In the genomic region with DNA sequence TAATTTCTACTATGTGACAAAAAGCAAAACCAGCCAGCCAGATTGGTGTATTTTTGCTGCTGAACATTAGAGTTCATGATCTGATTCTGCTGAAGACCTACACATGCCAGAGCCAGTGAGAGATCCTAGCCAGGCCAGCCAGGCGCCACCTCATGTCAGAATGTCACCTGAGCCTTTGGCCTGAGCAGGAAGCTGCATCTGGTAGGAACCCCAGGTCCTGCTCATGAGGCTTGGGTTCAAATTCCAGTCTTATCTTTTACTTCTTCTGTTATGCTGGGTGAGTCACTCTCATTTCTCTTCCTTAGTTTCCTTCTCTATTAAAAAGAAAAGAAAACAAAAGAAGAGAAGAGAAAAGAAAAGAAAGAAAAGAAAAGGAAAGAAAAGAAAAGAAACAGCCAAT, we compare ENCODE assay signal across 17 cellular contexts.
A peak's percentile ranks its signal among the peaks of the same experiment; 100 is the strongest.
DNase-seq lines count a peak whose midpoint lies in the region; ATAC-seq, FAIRE-seq and TF ChIP-seq lines count a peak whose summit lies in the region.
"Had no signal": no experiment of that assay in that cellular context is flagged by ENCODE, and none has a peak within 500 bp of the region (broad histone marks: within the 10 kb centered on the region; RNA-seq: fewer than 3 reads in every experiment).

No MANE protein-coding gene starts in this region.

- 80% methylated on average over 1 of the region's 1 CpG; no CpG with 5 or more reads in 1 of the 2 experiments for WGBS in IMR-90 (ENCODE audit: extremely low coverage in 2 of 2, insufficient read length in 1 of 2), 2 experiments
- 0% methylated on average over 1 of the region's 1 CpG for WGBS in K562 (ENCODE audit: insufficient coverage, low coverage, missing lambda C conversion rate)
- WGBS in small intestine, 3 donors = 18 to 73% (median 43%) methylated on average over 1 of the region's 1 CpG

- in situ Hi-C loops in IMR-90 (cut with MboI; ENCODE audit: low sequenced_read_pairs) = no loop called here
- in situ Hi-C loops in K562 (cut with MboI) = no loop called here

- no peak overlapping the region for H3K4me3 ChIP-seq in IMR-90 (ENCODE audit: insufficient read depth, low read depth, low read length)
- no peak overlapping the region for H3K4me3 ChIP-seq in K562
- no peak overlapping the region for H3K4me3 ChIP-seq in small intestine (ENCODE audit: low read depth in 1 of 2, low read length in 2 of 2)
- H3K4me3 ChIP-seq: SK-N-MC had no signal

- H3K18ac ChIP-seq in IMR-90 (ENCODE audit: low read depth, low read length) = no peak overlapping the region; the same call in 1 of the 2 replicates

- no peak for TF ChIP-seq CTCF in IMR-90 (conservative IDR thresholded peaks at IDR 0.05; ENCODE audit: low read depth, low read length)
- TF ChIP-seq CTCF in K562 (IDR thresholded peaks at IDR 0.05 in 2 of 3, conservative IDR thresholded peaks at IDR 0.05 in 1 of 3; ENCODE audit: insufficient read depth in 2 of 3, low read depth in 1 of 3, low read length in 3 of 3) = no peak

- no peak overlapping the region for H2BK5ac ChIP-seq in IMR-90 (ENCODE audit: low read depth, low read length, poor library complexity, severe bottlenecking)

- no peak for TF ChIP-seq RAD21 in IMR-90 (IDR thresholded peaks at IDR 0.05; ENCODE audit: low read length)
- TF ChIP-seq RAD21 in K562 (CRISPR knock-in tag; conservative IDR thresholded peaks at IDR 0.05 in 1 of 2, IDR thresholded peaks at IDR 0.05 in 1 of 2) = no peak

- H3K9me3 ChIP-seq in IMR-90 (ENCODE audit: control insufficient read depth, insufficient read depth, low read length) (peaks cover 3% of the 10 kb centered on the region; the same call in 1 of the 2 replicates), K562 (replicated peaks; ENCODE audit: control insufficient read depth, insufficient read depth, low read depth, low read length) (no peaks in the 10 kb centered on the region; the same call in none of the 2 replicates), small intestine (ENCODE audit: control insufficient read depth, low read depth) (peaks cover 1% of the 10 kb centered on the region)

- no TSS peak for BruUV-seq in IMR-90 (replicated peaks; lab: Mats Ljungman, UMichigan)
- BruUV-seq in K562 (replicated peaks; lab: Mats Ljungman, UMichigan) = no TSS peak

- peaks cover 3% of the 10 kb centered on the region for H3K9me3 Mint-ChIP-seq in activated T-cell treated with anti-CD3 and anti-CD28 coated beads, Interleukin-2, amount 50 U/mL, for 24 hours

- TF ChIP-seq POLR2A in IMR-90 (IDR thresholded peaks at IDR 0.05; ENCODE audit: low read depth, low read length) (no peak), K562 (conservative IDR thresholded peaks at IDR 0.05) (no peak)

- H2BK20ac ChIP-seq in IMR-90 (ENCODE audit: low read depth, low read length) = no peak overlapping the region

- peak; percentile 9; the same call in 1 of the 2 replicates for TF ChIP-seq EP300 in K562 (IDR thresholded peaks at IDR 0.05; ENCODE audit: low read length)

- H3K4me1 ChIP-seq in IMR-90 (ENCODE audit: control insufficient read depth, insufficient read depth, low read length) (peaks cover 8% of the 10 kb centered on the region; the same call in 1 of the 2 replicates), K562 (replicated peaks in 1 of 2; ENCODE audit: control insufficient read depth in 2 of 2, insufficient read depth in 2 of 2, low read length in 2 of 2) (peaks cover 0 to 4% of the 10 kb centered on the region in 2 experiments; a peak in 1 of 5 replicates), small intestine (ENCODE audit: control insufficient read depth in 2 of 2, insufficient read depth in 1 of 2, low read depth in 1 of 2, low read length in 1 of 2) (no peaks in the 10 kb centered on the region)

- H2BK15ac ChIP-seq in IMR-90 (ENCODE audit: low read depth, low read length) = no peak overlapping the region

- FAIRE-seq in K562 (lab: Jason Lieb, UNC) = no peak
- no peak for FAIRE-seq in small intestine (lab: Jason Lieb, UNC)
- no peak for FAIRE-seq in RCC 7860 (lab: Jason Lieb, UNC)
- FAIRE-seq: GM12891 had no signal

- H2AFZ ChIP-seq in IMR-90 (replicated peaks; ENCODE audit: low read length, poor library complexity) = no peak overlapping the region
- H2AFZ ChIP-seq in K562 (ENCODE audit: low read depth, low read length) = 0 out of 2 replicates have a peak overlapping the region, but pooled peaks have one; percentile 9

- no peaks in the 10 kb centered on the region for H3K27me3 Mint-ChIP-seq in activated T-cell treated with anti-CD3 and anti-CD28 coated beads, Interleukin-2, amount 50 U/mL, for 24 hours
- H3K27me3 Mint-ChIP-seq: CD4-positive, CD25-positive, alpha-beta regulatory T cell had no signal

- H3K36me3 ChIP-seq in IMR-90 (ENCODE audit: control insufficient read depth, insufficient read depth, low read length) = no peaks in the 10 kb centered on the region
- H3K36me3 ChIP-seq in K562 (ENCODE audit: control insufficient read depth, insufficient read depth, low read length) = no peaks in the 10 kb centered on the region
- H3K36me3 ChIP-seq in small intestine (ENCODE audit: control insufficient read depth in 2 of 2, insufficient read depth in 2 of 2, low read length in 2 of 2) = no peaks in the 10 kb centered on the region

- H2BK120ac ChIP-seq in IMR-90 (ENCODE audit: low read depth, low read length) = no peak overlapping the region

- CTCF ChIA-PET in IMR-90 (lab: Yijun Ruan, JAX) = no interaction called here
- CTCF ChIA-PET in K562 (lab: Yijun Ruan, JAX; ENCODE audit: low intra/inter-chr PET ratio) = no interaction called here

- no peak overlapping the region for H3K14ac ChIP-seq in IMR-90 (replicated peaks; ENCODE audit: low read depth, low read length)

- dilution Hi-C loops in IMR-90 (cut with HindIII; ENCODE audit: low sequenced_read_pairs, unreplicated experiment) = no loop called here

- ATAC-seq in IMR-90 (ENCODE audit: low read depth) (no peak; the same call in 1 of the 2 replicates), K562 (peak; percentile 45; the same call in 2 of the 3 replicates)

- no peaks in the 10 kb centered on the region for H3K4me1 Mint-ChIP-seq in activated T-cell treated with anti-CD3 and anti-CD28 coated beads, Interleukin-2, amount 50 U/mL, for 24 hours (ENCODE audit: low read depth)
- H3K4me1 Mint-ChIP-seq: CD4-positive, CD25-positive, alpha-beta regulatory T cell had no signal

- H4K20me1 ChIP-seq in IMR-90 (ENCODE audit: insufficient read depth, low read length) (no peaks in the 10 kb centered on the region), K562 (replicated peaks; ENCODE audit: control insufficient read depth, insufficient read depth, low read length) (no peaks in the 10 kb centered on the region)

- POLR2A ChIA-PET in IMR-90 (lab: Charles Lee; ENCODE audit: unreplicated experiment) (no interaction called here), K562 (lab: Yijun Ruan, JAX) (no interaction called here)

- H4K8ac ChIP-seq in IMR-90 (ENCODE audit: low read depth in 2 of 2, low read length in 2 of 2) = no peak overlapping the region

- no peak overlapping the region for H2AK9ac ChIP-seq in IMR-90 (replicated peaks; ENCODE audit: low read depth, low read length, poor library complexity)

- no peak overlapping the region for H2AK5ac ChIP-seq in IMR-90 (ENCODE audit: low read depth, low read length)

- H3K23ac ChIP-seq in IMR-90 (ENCODE audit: low read depth, low read length) = no peak overlapping the region

- no peak overlapping the region for H3K56ac ChIP-seq in IMR-90 (ENCODE audit: extremely low read depth, insufficient read depth, low read length)

- H3K9ac ChIP-seq in IMR-90 (ENCODE audit: low read depth, low read length) (no peak overlapping the region), K562 (ENCODE audit: insufficient read depth in 1 of 2, low read depth in 2 of 2, low read length in 2 of 2) (no peak overlapping the region)

- H3K36me3 Mint-ChIP-seq in activated T-cell treated with anti-CD3 and anti-CD28 coated beads, Interleukin-2, amount 50 U/mL, for 24 hours (ENCODE audit: low read depth) = no peaks in the 10 kb centered on the region
- H3K36me3 Mint-ChIP-seq: CD4-positive, CD25-positive, alpha-beta regulatory T cell had no signal

- H3K27me3 ChIP-seq in IMR-90 (ENCODE audit: control insufficient read depth, insufficient read depth, low read length) (peaks cover 4% of the 10 kb centered on the region; the same call in 1 of the 2 replicates), K562 (ENCODE audit: control insufficient read depth in 2 of 2, insufficient read depth in 2 of 2, low read length in 2 of 2) (no peaks in the 10 kb centered on the region), small intestine (ENCODE audit: control insufficient read depth in 2 of 2, insufficient read depth in 2 of 2, low read length in 2 of 2) (no peaks in the 10 kb centered on the region)

- no peak overlapping the region for H3K4ac ChIP-seq in IMR-90 (ENCODE audit: low read depth, low read length)

- no peaks in the 10 kb centered on the region for H3K79me1 ChIP-seq in IMR-90 (ENCODE audit: low read depth in 1 of 2, low read length in 2 of 2)

- intact Hi-C loops in IMR-90 (cut with micrococcal nuclease) = no loop called here
- intact Hi-C loops in K562 (cut with micrococcal nuclease) = no loop called here

- no peaks in the 10 kb centered on the region for H3K9me1 ChIP-seq in IMR-90 (ENCODE audit: insufficient read depth, low read length)
- no peaks in the 10 kb centered on the region for H3K9me1 ChIP-seq in K562 (ENCODE audit: control insufficient read depth, insufficient read depth, low read length)

- no peak overlapping the region for H4K5ac ChIP-seq in IMR-90 (ENCODE audit: low read depth, low read length)

- H3K27ac ChIP-seq in IMR-90 (ENCODE audit: insufficient read depth, low read length) = no peak overlapping the region
- H3K27ac ChIP-seq in K562 (ENCODE audit: extremely low read depth, low read depth, low read length) = no peak overlapping the region
- H3K27ac ChIP-seq in small intestine (ENCODE audit: low read depth in 1 of 2, low read length in 1 of 2) = no peak overlapping the region
- H3K27ac ChIP-seq: SK-N-MC had no signal

- H3K4me2 ChIP-seq in IMR-90 (ENCODE audit: low read depth, low read length) (no peak overlapping the region), K562 (ENCODE audit: insufficient read depth, low read length) (no peak overlapping the region)

- H3K79me2 ChIP-seq in K562 (ENCODE audit: control insufficient read depth, insufficient read depth, low read length) = no peaks in the 10 kb centered on the region

- H3K4me3 Mint-ChIP-seq in activated T-cell treated with anti-CD3 and anti-CD28 coated beads, Interleukin-2, amount 50 U/mL, for 24 hours = no peak overlapping the region

- no peak overlapping the region for H4K91ac ChIP-seq in IMR-90 (ENCODE audit: insufficient read depth, low read depth, low read length)

- DNase-seq in IMR-90 = peak; percentile 4
- DNase-seq in K562 (ENCODE audit: extremely low read depth in 1 of 4, low spot score in 3 of 4) = peak in 3 of 4 experiments; percentile 17 to 32 (median 20)
- peak; percentile 30 for DNase-seq in iris pigment epithelial cell (ENCODE audit: low read depth)
- DNase-seq in small intestine = peak; percentile 5
- DNase-seq in SHP77 treated with DMSO at 0.1 percent for 48 hours (lab: John Stamatoyannopoulos, UW) = no peak
- DNase-seq in activated T-cell treated with anti-CD3 and anti-CD28 coated beads for 4 hours = no peak
- no peak for DNase-seq in RCC 7860 (ENCODE audit: low spot score)
- DNase-seq in activated T-cell treated with anti-CD3 and anti-CD28 coated beads, Interleukin-2, amount 50 U/mL, for 24 hours = no peak
- DNase-seq: CD4-positive, CD25-positive, alpha-beta regulatory T cell; KBM-7; NCI-H1105; NCI-H2029 treated with DMSO at 0.1 percent for 48 hours; NCI-H526; Right ventricle myocardium superior; SW 1271 had no signal

- no peak overlapping the region for H3K27ac Mint-ChIP-seq in activated T-cell treated with anti-CD3 and anti-CD28 coated beads, Interleukin-2, amount 50 U/mL, for 24 hours
- H3K27ac Mint-ChIP-seq: CD4-positive, CD25-positive, alpha-beta regulatory T cell had no signal

Comparison
In these comparisons a context has a peak if more than half of its experiments do, and no peak if none do; other contexts are left out.
1. DNase-seq: peak in IMR-90 (single experiment), K562 (3 of 4), iris pigment epithelial cell (single experiment) and small intestine (single experiment); none in SHP77 treated with DMSO at 0.1 percent for 48 hours (single experiment), activated T-cell treated with anti-CD3 and anti-CD28 coated beads for 4 hours (single experiment), RCC 7860 (single experiment) and activated T-cell treated with anti-CD3 and anti-CD28 coated beads, Interleukin-2, amount 50 U/mL, for 24 hours (single experiment).